In genomic region chr1:94383966-94384408, GRCh38 we compare ENCODE assay signal across 9 cellular contexts. TPM values are rescaled to one million over a fixed set of nuclear protein-coding genes. Genes with fewer than 3 reads are reported as not detected.
DNase-seq lines count a peak whose midpoint lies in the region; ATAC-seq and TF ChIP-seq lines count a peak whose summit lies in the region.
"Had no signal": no experiment of that assay in that cellular context is flagged by ENCODE, and none has a peak within 500 bp of the region (broad histone marks: within the 10 kb centered on the region; RNA-seq: fewer than 3 reads in every experiment).

No MANE protein-coding gene starts in this region.

- H3K27me3 Mint-ChIP-seq in activated naive CD8-positive, alpha-beta T cell treated with anti-CD3 and anti-CD28 coated beads, Interleukin-2, amount 50 U/mL, for 24 hours, result no peaks in the 10 kb centered on the region
- H3K27me3 Mint-ChIP-seq in GM23338 (ENCODE audit: insufficient read depth, low read depth, poor library complexity), result peaks cover 2% of the 10 kb centered on the region

- peak; percentile 28 for DNase-seq in EL
- no peak for DNase-seq in activated naive CD8-positive, alpha-beta T cell treated with anti-CD3 and anti-CD28 coated beads, Interleukin-2, amount 50 U/mL, for 24 hours
- peak; percentile 86 for DNase-seq in mucosa of gallbladder (ENCODE audit: low spot score)
- no peak for DNase-seq in NOMO-1 treated with dmso at 0.1 percent for 144 hours (lab: John Stamatoyannopoulos, UW; ENCODE audit: unreplicated experiment)
- no peak for DNase-seq in GM23338 (ENCODE audit: low spot score)
- DNase-seq in SIG-M5 (lab: John Stamatoyannopoulos, UW), result no peak
- DNase-seq in putamen (ENCODE audit: low spot score), result no peak
- DNase-seq: activated naive CD4-positive, alpha-beta T cell had no signal

- peaks cover 29% of the 10 kb centered on the region for H3K4me1 Mint-ChIP-seq in activated naive CD8-positive, alpha-beta T cell treated with anti-CD3 and anti-CD28 coated beads, Interleukin-2, amount 50 U/mL, for 24 hours
- H3K4me1 Mint-ChIP-seq in GM23338, result peaks cover 8% of the 10 kb centered on the region

- H3K4me3 ChIP-seq in HEK293 (ENCODE audit: low read depth, low read length) (no peak overlapping the region), GM23338 (no peak overlapping the region)

- no peaks in the 10 kb centered on the region for H3K27me3 ChIP-seq in GM23338 (ENCODE audit: insufficient read depth)

- H3K36me3 ChIP-seq in HEK293 (ENCODE audit: control insufficient read depth in 2 of 2, insufficient read depth in 1 of 2, low read length in 2 of 2) (no peaks in the 10 kb centered on the region), GM23338 (ENCODE audit: insufficient read depth) (0 out of 2 replicates have a peak, but pooled peaks cover 2% of the 10 kb centered on the region)

- H3K4me1 ChIP-seq in HEK293 (ENCODE audit: control insufficient read depth, insufficient read depth, low read length) (no peaks in the 10 kb centered on the region), GM23338 (ENCODE audit: insufficient read depth) (0 out of 2 replicates have a peak, but pooled peaks cover 8% of the 10 kb centered on the region)

- H3K27ac ChIP-seq in HEK293 (ENCODE audit: extremely low read depth, low read depth, low read length), result no peak overlapping the region
- H3K27ac ChIP-seq in GM23338 (ENCODE audit: low read depth), result no peak overlapping the region

- H3K9me3 ChIP-seq in HEK293 (ENCODE audit: control insufficient read depth, insufficient read depth, low read depth, low read length), result no peaks in the 10 kb centered on the region

- TF ChIP-seq CTCF in HEK293 (tag by site-specific recombination; IDR thresholded peaks at IDR 0.05) (no peak), GM23338 (conservative IDR thresholded peaks at IDR 0.05; ENCODE audit: low read depth in 2 of 2) (no peak)

- no peak overlapping the region for H2AFZ ChIP-seq in GM23338

- no peaks in the 10 kb centered on the region for H4K20me1 ChIP-seq in GM23338 (replicated peaks; ENCODE audit: insufficient read depth)

- no peaks in the 10 kb centered on the region for H3K9me2 ChIP-seq in GM23338 (ENCODE audit: insufficient read depth)

- H3F3A ChIP-seq in GM23338 (replicated peaks; ENCODE audit: low read depth), result no peaks in the 10 kb centered on the region

- peak overlapping the region; percentile 85 for H3K27ac Mint-ChIP-seq in activated naive CD8-positive, alpha-beta T cell treated with anti-CD3 and anti-CD28 coated beads, Interleukin-2, amount 50 U/mL, for 24 hours
- no peak overlapping the region for H3K27ac Mint-ChIP-seq in GM23338

- H3K4me2 ChIP-seq in GM23338, result no peak overlapping the region

- CTCF ChIA-PET in HEK293 (lab: Yijun Ruan, JAX), result interaction anchor here (0.7 kb wide), 1 partner anchor 1809 kb away, joined by 3 read pairs; no protein-coding TSS in a partner anchor

- no peaks in the 10 kb centered on the region for H3K36me3 Mint-ChIP-seq in activated naive CD8-positive, alpha-beta T cell treated with anti-CD3 and anti-CD28 coated beads, Interleukin-2, amount 50 U/mL, for 24 hours (ENCODE audit: low read depth)
- peaks cover 5% of the 10 kb centered on the region; the same call in 2 of the 3 replicates for H3K36me3 Mint-ChIP-seq in GM23338 (ENCODE audit: low read depth)

- H3K4me3 Mint-ChIP-seq in activated naive CD8-positive, alpha-beta T cell treated with anti-CD3 and anti-CD28 coated beads, Interleukin-2, amount 50 U/mL, for 24 hours, result peak overlapping the region; percentile 7
- H3K4me3 Mint-ChIP-seq in GM23338, result no peak overlapping the region

- POLR2A ChIA-PET in HEK293 (lab: Yijun Ruan, JAX), result interaction anchor here (0.8 kb wide), 1 partner anchor 16 kb away, joined by 3 read pairs; no protein-coding TSS in a partner anchor

- ATAC-seq in activated naive CD8-positive, alpha-beta T cell treated with anti-CD3 and anti-CD28 coated beads, Interleukin-2, amount 50 U/mL, for 24 hours, result peak; percentile 61
- ATAC-seq in GM23338, result no peak

- no peaks in the 10 kb centered on the region for H3K9me3 Mint-ChIP-seq in activated naive CD8-positive, alpha-beta T cell treated with anti-CD3 and anti-CD28 coated beads, Interleukin-2, amount 50 U/mL, for 24 hours
- H3K9me3 Mint-ChIP-seq in GM23338, result peaks cover 6% of the 10 kb centered on the region

- no peaks in the 10 kb centered on the region for H3K79me2 ChIP-seq in GM23338 (replicated peaks; ENCODE audit: insufficient read depth)

TF ChIP-seq in HEK293, 187 proteins besides CTCF, POLR2A, EP300 and RAD21:
- TF ChIP-seq ZIC2 (tag by site-specific recombination; IDR thresholded peaks at IDR 0.05) (peak; percentile 21; the same call in 1 of the 2 replicates), GLIS1 (tag by site-specific recombination; IDR thresholded peaks at IDR 0.05) (peak; percentile 79), ZNF133 (tag by site-specific recombination; IDR thresholded peaks at IDR 0.05) (peak; percentile 36; the same call in 1 of the 2 replicates), YY1 (tag by site-specific recombination; IDR thresholded peaks at IDR 0.05) (no peak)
TF ChIP-seq in HEK293: peak in this region for 3.

TF ChIP-seq in GM23338, 12 proteins besides CTCF, POLR2A, EP300 and RAD21 (continues in another document):
- TF ChIP-seq ETS1 (IDR thresholded peaks at IDR 0.05), result no peak
- TF ChIP-seq NANOG (IDR thresholded peaks at IDR 0.05; ENCODE audit: borderline replicate concordance), result no peak
- no peak for TF ChIP-seq STAT1 (IDR thresholded peaks at IDR 0.05; ENCODE audit: unreplicated experiment)
- no peak for TF ChIP-seq REST (IDR thresholded peaks at IDR 0.05; ENCODE audit: unreplicated experiment)
- TF ChIP-seq JUNB (IDR thresholded peaks at IDR 0.05; ENCODE audit: unreplicated experiment), result no peak
- TF ChIP-seq EZH2 (IDR thresholded peaks at IDR 0.05; ENCODE audit: low read depth, unreplicated experiment), result no peak
- TF ChIP-seq POLR2AphosphoS5 (IDR thresholded peaks at IDR 0.05; ENCODE audit: low read depth), result no peak
- TF ChIP-seq EZH2phosphoT487 (IDR thresholded peaks at IDR 0.05; ENCODE audit: unreplicated experiment), result no peak

RNA-seq across cellular contexts. Expression of gene ABCD3, which starts 34.2 kb away (rescaled TPM):
- 102 TPM for total RNA-seq in mucosa of gallbladder
- total RNA-seq in GM23338 (2014; rRNA removed; shearing (Covaris generic)), result 20.9 and 24.0 TPM in 2 replicates
- polyA plus RNA-seq in GM23338 (2016; fragmentation: Nextera tagmentation; extraction: Ambion mirVana), result 11.1 and 12.3 TPM in 2 replicates

Comparison
In these comparisons a context has a peak if more than half of its experiments do, and no peak if none do; other contexts are left out.
1. DNase-seq: peak in EL (single experiment) and mucosa of gallbladder (single experiment); none in activated naive CD8-positive, alpha-beta T cell treated with anti-CD3 and anti-CD28 coated beads, Interleukin-2, amount 50 U/mL, for 24 hours (single experiment), NOMO-1 treated with dmso at 0.1 percent for 144 hours (single experiment), GM23338 (single experiment), SIG-M5 (single experiment) and putamen (single experiment).